Comparison of ENCODE assay signal across 1 cellular context in the genomic region with DNA sequence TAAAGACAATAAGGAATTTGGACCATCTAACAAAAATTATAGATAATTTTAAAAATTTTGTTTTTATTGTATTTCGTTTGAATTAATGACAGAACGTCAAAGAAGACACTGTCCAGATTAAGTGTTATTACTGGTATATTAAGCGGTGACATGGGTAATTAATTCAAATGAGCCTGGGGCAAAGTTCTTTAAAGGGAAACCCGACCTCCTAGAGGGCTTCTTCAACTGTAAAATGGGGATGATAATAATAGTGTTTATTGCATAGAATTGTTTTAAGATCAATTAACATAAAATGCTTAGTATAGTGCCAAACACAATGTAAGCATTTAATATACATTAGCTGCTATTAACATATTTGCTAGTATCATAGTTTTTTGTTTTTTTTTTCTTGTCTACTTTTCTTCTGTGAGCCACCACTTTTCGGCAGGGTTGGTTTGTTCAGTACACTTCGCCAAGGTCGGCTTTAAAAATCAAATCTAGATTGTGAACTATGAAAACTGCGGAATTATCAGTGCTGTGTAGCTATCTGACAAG.
TF ChIP-seq lines count a peak whose summit lies in the region.

No MANE protein-coding gene starts in this region.

TF ChIP-seq in K562, 482 proteins besides CTCF, POLR2A, EP300 and RAD21 (continued from another document):
- TF ChIP-seq, protein P1, sequence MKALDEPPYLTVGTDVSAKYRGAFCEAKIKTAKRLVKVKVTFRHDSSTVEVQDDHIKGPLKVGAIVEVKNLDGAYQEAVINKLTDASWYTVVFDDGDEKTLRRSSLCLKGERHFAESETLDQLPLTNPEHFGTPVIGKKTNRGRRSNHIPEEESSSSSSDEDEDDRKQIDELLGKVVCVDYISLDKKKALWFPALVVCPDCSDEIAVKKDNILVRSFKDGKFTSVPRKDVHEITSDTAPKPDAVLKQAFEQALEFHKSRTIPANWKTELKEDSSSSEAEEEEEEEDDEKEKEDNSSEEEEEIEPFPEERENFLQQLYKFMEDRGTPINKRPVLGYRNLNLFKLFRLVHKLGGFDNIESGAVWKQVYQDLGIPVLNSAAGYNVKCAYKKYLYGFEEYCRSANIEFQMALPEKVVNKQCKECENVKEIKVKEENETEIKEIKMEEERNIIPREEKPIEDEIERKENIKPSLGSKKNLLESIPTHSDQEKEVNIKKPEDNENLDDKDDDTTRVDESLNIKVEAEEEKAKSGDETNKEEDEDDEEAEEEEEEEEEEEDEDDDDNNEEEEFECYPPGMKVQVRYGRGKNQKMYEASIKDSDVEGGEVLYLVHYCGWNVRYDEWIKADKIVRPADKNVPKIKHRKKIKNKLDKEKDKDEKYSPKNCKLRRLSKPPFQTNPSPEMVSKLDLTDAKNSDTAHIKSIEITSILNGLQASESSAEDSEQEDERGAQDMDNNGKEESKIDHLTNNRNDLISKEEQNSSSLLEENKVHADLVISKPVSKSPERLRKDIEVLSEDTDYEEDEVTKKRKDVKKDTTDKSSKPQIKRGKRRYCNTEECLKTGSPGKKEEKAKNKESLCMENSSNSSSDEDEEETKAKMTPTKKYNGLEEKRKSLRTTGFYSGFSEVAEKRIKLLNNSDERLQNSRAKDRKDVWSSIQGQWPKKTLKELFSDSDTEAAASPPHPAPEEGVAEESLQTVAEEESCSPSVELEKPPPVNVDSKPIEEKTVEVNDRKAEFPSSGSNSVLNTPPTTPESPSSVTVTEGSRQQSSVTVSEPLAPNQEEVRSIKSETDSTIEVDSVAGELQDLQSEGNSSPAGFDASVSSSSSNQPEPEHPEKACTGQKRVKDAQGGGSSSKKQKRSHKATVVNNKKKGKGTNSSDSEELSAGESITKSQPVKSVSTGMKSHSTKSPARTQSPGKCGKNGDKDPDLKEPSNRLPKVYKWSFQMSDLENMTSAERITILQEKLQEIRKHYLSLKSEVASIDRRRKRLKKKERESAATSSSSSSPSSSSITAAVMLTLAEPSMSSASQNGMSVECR (CRISPR knock-in tag; IDR thresholded peaks at IDR 0.05) = no peak
- no peak for TF ChIP-seq PCBP2 (IDR thresholded peaks at IDR 0.05; ENCODE audit: low read depth, low read length, poor library complexity, severe bottlenecking)
- TF ChIP-seq, protein P2, sequence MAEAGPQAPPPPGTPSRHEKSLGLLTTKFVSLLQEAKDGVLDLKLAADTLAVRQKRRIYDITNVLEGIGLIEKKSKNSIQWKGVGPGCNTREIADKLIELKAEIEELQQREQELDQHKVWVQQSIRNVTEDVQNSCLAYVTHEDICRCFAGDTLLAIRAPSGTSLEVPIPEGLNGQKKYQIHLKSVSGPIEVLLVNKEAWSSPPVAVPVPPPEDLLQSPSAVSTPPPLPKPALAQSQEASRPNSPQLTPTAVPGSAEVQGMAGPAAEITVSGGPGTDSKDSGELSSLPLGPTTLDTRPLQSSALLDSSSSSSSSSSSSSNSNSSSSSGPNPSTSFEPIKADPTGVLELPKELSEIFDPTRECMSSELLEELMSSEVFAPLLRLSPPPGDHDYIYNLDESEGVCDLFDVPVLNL (CRISPR knock-in tag; IDR thresholded peaks at IDR 0.05; ENCODE audit: low read depth) = no peak
TF ChIP-seq in K562: peak in this region for 20.
